Comparison of ENCODE assay signal across 18 cellular contexts in genomic region chr15:71662306-71662705, GRCh38.
"Had no signal": no experiment of that assay in that cellular context is flagged by ENCODE, and none has a peak within 500 bp of the region (broad histone marks: within the 10 kb centered on the region; RNA-seq: fewer than 3 reads in every experiment).

No MANE protein-coding gene starts in this region.

- H3K27me3 ChIP-seq: gastroesophageal sphincter had no signal

- DNase-seq: activated CD4-positive, alpha-beta memory T cell treated with anti-CD3 and anti-CD28 coated beads, Interleukin-2, amount 10 ng/mL, durations not matched to agents 7 days and 5 days; activated CD4-positive, alpha-beta T cell treated with anti-CD3 and anti-CD28 coated beads for 4 hours; activated naive CD4-positive, alpha-beta T cell treated with anti-CD3 and anti-CD28 coated beads, Interleukin-2, amount 10 ng/mL, durations not matched to agents 7 days and 5 days; activated T-cell treated with anti-CD3 and anti-CD28 coated beads, Interleukin-2, amount 50 U/mL, for 24 hours; effector CD4-positive, alpha-beta T cell; left ventricle myocardium superior; nephron progenitor cell; psoas muscle; stimulated activated CD4-positive, alpha-beta T cell treated with anti-CD3 and anti-CD28 coated beads, Interleukin-2, amount 100 ng/mL, for 24 hours; T-helper 2 cell; trophoblast cell had no signal

- ATAC-seq: gastroesophageal sphincter, left ventricle myocardium superior, psoas muscle, WTC11 had no signal

- H3K27ac ChIP-seq: psoas muscle had no signal

- H3K4me3 ChIP-seq: gastroesophageal sphincter, psoas muscle had no signal

- H3K36me3 ChIP-seq: gastroesophageal sphincter had no signal

- FAIRE-seq: astrocyte, bronchial epithelial cell, colon, keratinocyte, TTC549 had no signal

- H3K9me3 ChIP-seq: gastroesophageal sphincter, psoas muscle had no signal
